Comparison of ENCODE assay signal across 21 cellular contexts in the genomic region with DNA sequence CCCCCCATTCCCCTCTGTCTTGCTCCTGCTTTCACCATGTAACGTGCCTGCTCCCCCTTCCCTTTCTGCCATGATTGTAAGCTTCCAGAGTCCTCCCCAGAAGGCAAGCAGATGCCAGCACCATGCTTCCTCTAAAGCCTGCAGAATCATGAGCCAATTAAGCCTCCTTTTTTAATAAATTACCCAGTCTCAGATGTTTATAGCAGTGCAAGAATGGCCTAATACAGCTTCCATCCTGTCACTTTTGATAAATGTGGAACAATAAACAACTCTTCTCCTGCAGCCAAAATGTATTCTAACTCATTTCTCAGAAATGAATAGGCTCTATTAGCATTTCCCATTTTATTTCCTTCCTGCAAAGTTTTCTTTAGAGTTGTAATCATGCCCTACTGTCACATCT. TPM values are rescaled to one million over a fixed set of nuclear protein-coding genes. Genes with fewer than 3 reads are reported as not detected.
A peak's percentile ranks its signal among the peaks of the same experiment; 100 is the strongest.
DNase-seq lines count a peak whose midpoint lies in the region; ATAC-seq and TF ChIP-seq lines count a peak whose summit lies in the region.
"Had no signal": no experiment of that assay in that cellular context is flagged by ENCODE, and none has a peak within 500 bp of the region (broad histone marks: within the 10 kb centered on the region; RNA-seq: fewer than 3 reads in every experiment).

No MANE protein-coding gene starts in this region.

- H3K9me3 Mint-ChIP-seq in activated CD8-positive, alpha-beta T cell treated with anti-CD3 and anti-CD28 coated beads for 36 hours, result peaks cover 15% of the 10 kb centered on the region
- H3K9me3 Mint-ChIP-seq in activated CD8-positive, alpha-beta T cell treated with anti-CD3 and anti-CD28 coated beads, Interleukin-2, amount 10 ng/mL, durations not matched to agents 7 days and 5 days (ENCODE audit: insufficient read depth), result no peaks in the 10 kb centered on the region
- H3K9me3 Mint-ChIP-seq in activated naive CD8-positive, alpha-beta T cell treated with anti-CD3 and anti-CD28 coated beads, Interleukin-2, amount 50 U/mL, for 24 hours, result peaks cover 16% of the 10 kb centered on the region
- H3K9me3 Mint-ChIP-seq in CD14-positive monocyte, result peaks cover 17 to 34% (median 31%) of the 10 kb centered on the region in 7 donors

- peaks cover 7% of the 10 kb centered on the region for H3K36me3 Mint-ChIP-seq in activated CD8-positive, alpha-beta T cell treated with anti-CD3 and anti-CD28 coated beads for 36 hours (ENCODE audit: low read depth)
- H3K36me3 Mint-ChIP-seq in activated CD8-positive, alpha-beta T cell treated with anti-CD3 and anti-CD28 coated beads, Interleukin-2, amount 10 ng/mL, durations not matched to agents 7 days and 5 days (ENCODE audit: low read depth), result peaks cover 2% of the 10 kb centered on the region
- H3K36me3 Mint-ChIP-seq in activated naive CD8-positive, alpha-beta T cell treated with anti-CD3 and anti-CD28 coated beads, Interleukin-2, amount 50 U/mL, for 24 hours (ENCODE audit: low read depth), result peaks cover 5% of the 10 kb centered on the region
- H3K36me3 Mint-ChIP-seq in CD14-positive monocyte, result no peaks in the 10 kb centered on the region
- H3K36me3 Mint-ChIP-seq: CD4-positive, CD25-positive, alpha-beta regulatory T cell had no signal

- DNase-seq in activated CD8-positive, alpha-beta T cell treated with anti-CD3 and anti-CD28 coated beads for 36 hours, result no peak
- DNase-seq in activated CD8-positive, alpha-beta T cell treated with anti-CD3 and anti-CD28 coated beads, Interleukin-2, amount 10 ng/mL, durations not matched to agents 7 days and 5 days, result no peak
- peak; percentile 57 for DNase-seq in M059J (ENCODE audit: low read depth)
- no peak for DNase-seq in activated naive CD8-positive, alpha-beta T cell treated with anti-CD3 and anti-CD28 coated beads, Interleukin-2, amount 50 U/mL, for 24 hours
- peak; percentile 30 for DNase-seq in fibroblast of villous mesenchyme (ENCODE audit: low read depth)
- DNase-seq in CD14-positive monocyte (ENCODE audit: low spot score), result no peak
- DNase-seq: CD4-positive, CD25-positive, alpha-beta regulatory T cell; COR-L47; DMS 273 treated with DMSO at 0.1 percent for 48 hours; DND-41; HCEC 1CT; NCI-H1105; NCI-H2081; NCI-H2171 treated with DMSO at 0.1 percent for 48 hours; NCI-H446; NK-92 treated with Interleukin-12 subunit alpha and Interleukin-12 subunit beta, amount 100 ng/mL, for 24 hours had no signal

- peaks cover 14% of the 10 kb centered on the region for H3K27me3 Mint-ChIP-seq in activated CD8-positive, alpha-beta T cell treated with anti-CD3 and anti-CD28 coated beads for 36 hours
- H3K27me3 Mint-ChIP-seq in activated CD8-positive, alpha-beta T cell treated with anti-CD3 and anti-CD28 coated beads, Interleukin-2, amount 10 ng/mL, durations not matched to agents 7 days and 5 days (ENCODE audit: low read depth), result no peaks in the 10 kb centered on the region
- H3K27me3 Mint-ChIP-seq in activated naive CD8-positive, alpha-beta T cell treated with anti-CD3 and anti-CD28 coated beads, Interleukin-2, amount 50 U/mL, for 24 hours, result peaks cover 25% of the 10 kb centered on the region
- H3K27me3 Mint-ChIP-seq in CD14-positive monocyte (ENCODE audit: low read depth in 3 of 3), result peaks cover 2 to 4% (median 4%) of the 10 kb centered on the region in 3 donors

- no peak overlapping the region for H3K4me3 Mint-ChIP-seq in activated CD8-positive, alpha-beta T cell treated with anti-CD3 and anti-CD28 coated beads for 36 hours
- no peak overlapping the region for H3K4me3 Mint-ChIP-seq in activated CD8-positive, alpha-beta T cell treated with anti-CD3 and anti-CD28 coated beads, Interleukin-2, amount 10 ng/mL, durations not matched to agents 7 days and 5 days
- peak overlapping the region; percentile 51 for H3K4me3 Mint-ChIP-seq in activated naive CD8-positive, alpha-beta T cell treated with anti-CD3 and anti-CD28 coated beads, Interleukin-2, amount 50 U/mL, for 24 hours
- H3K4me3 Mint-ChIP-seq in CD14-positive monocyte, result no peak overlapping the region
- H3K4me3 Mint-ChIP-seq: B cell; CD4-positive, CD25-positive, alpha-beta regulatory T cell had no signal

- peaks cover 20% of the 10 kb centered on the region for H3K4me1 Mint-ChIP-seq in activated CD8-positive, alpha-beta T cell treated with anti-CD3 and anti-CD28 coated beads for 36 hours (ENCODE audit: low read depth)
- peaks cover 10% of the 10 kb centered on the region for H3K4me1 Mint-ChIP-seq in activated CD8-positive, alpha-beta T cell treated with anti-CD3 and anti-CD28 coated beads, Interleukin-2, amount 10 ng/mL, durations not matched to agents 7 days and 5 days (ENCODE audit: low read depth)
- peaks cover 24% of the 10 kb centered on the region for H3K4me1 Mint-ChIP-seq in activated naive CD8-positive, alpha-beta T cell treated with anti-CD3 and anti-CD28 coated beads, Interleukin-2, amount 50 U/mL, for 24 hours
- H3K4me1 Mint-ChIP-seq in CD14-positive monocyte, result peaks cover 12% of the 10 kb centered on the region

- no peak for ATAC-seq in activated CD8-positive, alpha-beta T cell treated with anti-CD3 and anti-CD28 coated beads for 36 hours
- no peak for ATAC-seq in activated CD8-positive, alpha-beta T cell treated with anti-CD3 and anti-CD28 coated beads, Interleukin-2, amount 10 ng/mL, durations not matched to agents 7 days and 5 days
- ATAC-seq in activated naive CD8-positive, alpha-beta T cell treated with anti-CD3 and anti-CD28 coated beads, Interleukin-2, amount 50 U/mL, for 24 hours, result no peak
- ATAC-seq in GM21515 (IDR thresholded peaks at IDR 0.05; ENCODE audit: unreplicated experiment), result no peak
- no peak for ATAC-seq in GM21619 (IDR thresholded peaks at IDR 0.05; ENCODE audit: unreplicated experiment)
- ATAC-seq: Right ventricle myocardium inferior had no signal

- intact Hi-C loops in activated CD8-positive, alpha-beta T cell treated with anti-CD3 and anti-CD28 coated beads for 36 hours (cut with micrococcal nuclease), result no loop called here
- intact Hi-C loops in CD14-positive monocyte (cut with micrococcal nuclease), result no loop called here

- H3K4me3 ChIP-seq in fibroblast of villous mesenchyme (ENCODE audit: low read depth, low read length), result no peak overlapping the region
- H3K4me3 ChIP-seq: GM23248 had no signal

- TF ChIP-seq CTCF in activated CD8-positive, alpha-beta T cell treated with anti-CD3 and anti-CD28 coated beads for 36 hours (IDR thresholded peaks at IDR 0.05), result no peak
- TF ChIP-seq CTCF in fibroblast of villous mesenchyme (IDR thresholded peaks at IDR 0.05; ENCODE audit: insufficient read depth, low read depth, low read length) (no peak), CD14-positive monocyte (IDR thresholded peaks at IDR 0.05) (no peak)

- CTCF ChIA-PET in activated CD8-positive, alpha-beta T cell treated with anti-CD3 and anti-CD28 coated beads for 36 hours (lab: Charles Lee), result no interaction called here
- CTCF ChIA-PET in activated CD8-positive, alpha-beta T cell treated with anti-CD3 and anti-CD28 coated beads, Interleukin-2, amount 10 ng/mL, durations not matched to agents 7 days and 5 days (lab: Charles Lee), result no interaction called here

- POLR2A ChIA-PET in activated CD8-positive, alpha-beta T cell treated with anti-CD3 and anti-CD28 coated beads for 36 hours (lab: Charles Lee), result no interaction called here
- POLR2A ChIA-PET in activated CD8-positive, alpha-beta T cell treated with anti-CD3 and anti-CD28 coated beads, Interleukin-2, amount 10 ng/mL, durations not matched to agents 7 days and 5 days (lab: Charles Lee), result no interaction called here

- peak overlapping the region; percentile 79 for H3K27ac Mint-ChIP-seq in activated CD8-positive, alpha-beta T cell treated with anti-CD3 and anti-CD28 coated beads for 36 hours
- no peak overlapping the region for H3K27ac Mint-ChIP-seq in activated CD8-positive, alpha-beta T cell treated with anti-CD3 and anti-CD28 coated beads, Interleukin-2, amount 10 ng/mL, durations not matched to agents 7 days and 5 days
- H3K27ac Mint-ChIP-seq in activated naive CD8-positive, alpha-beta T cell treated with anti-CD3 and anti-CD28 coated beads, Interleukin-2, amount 50 U/mL, for 24 hours, result peak overlapping the region; percentile 82
- no peak overlapping the region for H3K27ac Mint-ChIP-seq in CD14-positive monocyte
- H3K27ac Mint-ChIP-seq: B cell had no signal

RNA-seq across cellular contexts. Expression of gene C7orf25, which starts 43.4 kb away (rescaled TPM):
- total RNA-seq in activated CD8-positive, alpha-beta T cell treated with anti-CD3 and anti-CD28 coated beads for 36 hours, result 1 to 10 TPM; 2.4 to 3.4 TPM
- 1 to 10 TPM; 6.0 to 7.2 TPM for total RNA-seq in activated CD8-positive, alpha-beta T cell treated with anti-CD3 and anti-CD28 coated beads, Interleukin-2, amount 10 ng/mL, durations not matched to agents 7 days and 5 days
- total RNA-seq in M059J (2014; rRNA removed; shearing (Covaris generic)), result 8.2 and 15.5 TPM in 2 replicates
- 4.5 and 5.2 TPM in 2 replicates for total RNA-seq in fibroblast of villous mesenchyme
- polyA plus RNA-seq in CD14-positive monocyte, result 1 to 10 TPM; 2.5 to 2.6 TPM

Comparison
In these comparisons a context has a peak if more than half of its experiments do, and no peak if none do; other contexts are left out.
1. H3K27ac Mint-ChIP-seq: peak in activated CD8-positive, alpha-beta T cell treated with anti-CD3 and anti-CD28 coated beads for 36 hours (single experiment) and activated naive CD8-positive, alpha-beta T cell treated with anti-CD3 and anti-CD28 coated beads, Interleukin-2, amount 50 U/mL, for 24 hours (single experiment); none in activated CD8-positive, alpha-beta T cell treated with anti-CD3 and anti-CD28 coated beads, Interleukin-2, amount 10 ng/mL, durations not matched to agents 7 days and 5 days (single experiment) and CD14-positive monocyte (0 of 7).
2. DNase-seq: peak in M059J (single experiment) and fibroblast of villous mesenchyme (single experiment); none in activated CD8-positive, alpha-beta T cell treated with anti-CD3 and anti-CD28 coated beads for 36 hours (single experiment), activated CD8-positive, alpha-beta T cell treated with anti-CD3 and anti-CD28 coated beads, Interleukin-2, amount 10 ng/mL, durations not matched to agents 7 days and 5 days (single experiment), activated naive CD8-positive, alpha-beta T cell treated with anti-CD3 and anti-CD28 coated beads, Interleukin-2, amount 50 U/mL, for 24 hours (single experiment) and CD14-positive monocyte (single experiment).